ENCODE assay signal across 16 cellular contexts in genomic region chr9:100575765-100576368, GRCh38. TPM values are rescaled to one million over a fixed set of nuclear protein-coding genes. Genes with fewer than 3 reads are reported as not detected.
A peak's percentile ranks its signal among the peaks of the same experiment; 100 is the strongest.
DNase-seq lines count a peak whose midpoint lies in the region; ATAC-seq and TF ChIP-seq lines count a peak whose summit lies in the region.
"Had no signal": no experiment of that assay in that cellular context is flagged by ENCODE, and none has a peak within 500 bp of the region (broad histone marks: within the 10 kb centered on the region; RNA-seq: fewer than 3 reads in every experiment).

No MANE protein-coding gene starts in this region.

- no peaks in the 10 kb centered on the region for H3K27me3 ChIP-seq in osteoblast (ENCODE audit: insufficient read depth, low read length)
- H3K27me3 ChIP-seq: BE2C, gastroesophageal sphincter had no signal

- peaks cover 36% of the 10 kb centered on the region for H3K4me1 ChIP-seq in osteoblast (ENCODE audit: insufficient read depth, low read length)
- H3K4me1 ChIP-seq: gastroesophageal sphincter had no signal

- no peaks in the 10 kb centered on the region for H3K36me3 ChIP-seq in osteoblast (ENCODE audit: insufficient read depth, low read length)
- H3K36me3 ChIP-seq: BE2C had no signal

- no peaks in the 10 kb centered on the region for H3K9me3 ChIP-seq in osteoblast (ENCODE audit: low read depth, low read length)
- H3K9me3 ChIP-seq: BE2C, gastroesophageal sphincter had no signal

- no peak overlapping the region for H2AFZ ChIP-seq in osteoblast (ENCODE audit: low read length)

- H3K79me2 ChIP-seq in osteoblast (ENCODE audit: insufficient read depth, low read length): no peaks in the 10 kb centered on the region

- TF ChIP-seq CTCF in osteoblast (IDR thresholded peaks at IDR 0.05; ENCODE audit: extremely low read depth, low read depth, low read length): no peak

- H3K4me2 ChIP-seq in osteoblast (ENCODE audit: insufficient read depth, low read length): peak overlapping the region; percentile 18

- no peak for ATAC-seq in HG03175 (IDR thresholded peaks at IDR 0.05; ENCODE audit: unreplicated experiment)
- no peak for ATAC-seq in HG03095 (IDR thresholded peaks at IDR 0.05; ENCODE audit: unreplicated experiment)
- ATAC-seq: activated naive CD8-positive, alpha-beta T cell treated with anti-CD3 and anti-CD28 coated beads, Interleukin-2, amount 50 U/mL, for 24 hours; gastroesophageal sphincter had no signal

- no peak overlapping the region for H3K4me3 ChIP-seq in osteoblast (ENCODE audit: insufficient read depth, low read length)
- H3K4me3 ChIP-seq: gastroesophageal sphincter had no signal

- no peaks in the 10 kb centered on the region for H4K20me1 ChIP-seq in osteoblast (ENCODE audit: insufficient read depth, low read length)

- DNase-seq in Daoy (ENCODE audit: low read depth): peak; percentile 69
- DNase-seq in M059J (ENCODE audit: low read depth): peak; percentile 81
- DNase-seq in dedifferentiated amniotic fluid mesenchymal stem cell (ENCODE audit: extremely low spot score): peak; percentile 60
- peak; percentile 47 for DNase-seq in osteoblast (ENCODE audit: insufficient read length, low spot score, missing footprints)
- no peak for DNase-seq in medulla oblongata (ENCODE audit: extremely low spot score)
- no peak for DNase-seq in LoVo (ENCODE audit: low spot score)
- DNase-seq: activated CD4-positive, alpha-beta T cell treated with anti-CD3 and anti-CD28 coated beads for 48 hours; activated naive CD8-positive, alpha-beta T cell treated with anti-CD3 and anti-CD28 coated beads, Interleukin-2, amount 50 U/mL, for 24 hours; activated T-cell treated with anti-CD3 and anti-CD28 coated beads, Interleukin-2, amount 50 U/mL, for 1 hour; BE2C; cortex of kidney; NCI-H2227 treated with DMSO at 0.1 percent for 48 hours; posterior cingulate gyrus had no signal

- H3K27ac ChIP-seq in osteoblast (ENCODE audit: low read depth, low read length): peak overlapping the region; percentile 35
- H3K27ac ChIP-seq: gastroesophageal sphincter had no signal

RNA-seq across cellular contexts. Expression of gene CAVIN4, which starts 2.0 kb away (rescaled TPM):
- 2.2 and 3.5 TPM in 2 replicates for total RNA-seq in Daoy (2014; rRNA removed; shearing (Covaris generic))
- total RNA-seq in M059J (2014; rRNA removed; shearing (Covaris generic)): 0.37 and 0.59 TPM in 2 replicates
- 1.4 and 1.5 TPM in 2 replicates for total RNA-seq in osteoblast

Comparison
In these comparisons a context has a peak if more than half of its experiments do, and no peak if none do; other contexts are left out.
1. DNase-seq: peak in Daoy (single experiment), M059J (single experiment), dedifferentiated amniotic fluid mesenchymal stem cell (single experiment) and osteoblast (single experiment); none in medulla oblongata (single experiment) and LoVo (single experiment).